9 cellular contexts compared by ENCODE assay signal in genomic region chr14:104827173-104828055, GRCh38. TPM values are rescaled to one million over a fixed set of nuclear protein-coding genes. Genes with fewer than 3 reads are reported as not detected.
A peak's percentile ranks its signal among the peaks of the same experiment; 100 is the strongest.
DNase-seq lines count a peak whose midpoint lies in the region; ATAC-seq, FAIRE-seq and TF ChIP-seq lines count a peak whose summit lies in the region.
"Had no signal": no experiment of that assay in that cellular context is flagged by ENCODE, and none has a peak within 500 bp of the region (broad histone marks: within the 10 kb centered on the region; RNA-seq: fewer than 3 reads in every experiment).

No MANE protein-coding gene starts in this region.

- H3K27me3 ChIP-seq in WERI-Rb-1 (ENCODE audit: insufficient read depth, low read depth, severe bottlenecking) (no peaks in the 10 kb centered on the region), colonic mucosa (no peaks in the 10 kb centered on the region), lower lobe of right lung (ENCODE audit: low read depth) (no peaks in the 10 kb centered on the region)

- H3K4me3 Mint-ChIP-seq in stimulated activated memory B cell treated with anti-CD40 and anti-IgM and Interleukin-4, amounts not matched to agents 10 μg/mL and 1 μg/mL and 100 μg/mL, for 72 hours: peak overlapping the region; percentile 77

- no peaks in the 10 kb centered on the region for H3K9me3 ChIP-seq in WERI-Rb-1 (ENCODE audit: severe bottlenecking)
- no peaks in the 10 kb centered on the region for H3K9me3 ChIP-seq in colonic mucosa
- H3K9me3 ChIP-seq in lower lobe of right lung: no peaks in the 10 kb centered on the region

- no peak overlapping the region for H3K27ac Mint-ChIP-seq in stimulated activated memory B cell treated with anti-CD40 and anti-IgM and Interleukin-4, amounts not matched to agents 10 μg/mL and 1 μg/mL and 100 μg/mL, for 72 hours

- peak overlapping the region; percentile 42 for H3K27ac ChIP-seq in WERI-Rb-1
- H3K27ac ChIP-seq in colonic mucosa: no peak overlapping the region
- no peak overlapping the region for H3K27ac ChIP-seq in lower lobe of right lung
- H3K27ac ChIP-seq: epithelial cell of prostate had no signal

- intact Hi-C loops in colonic mucosa (cut with DNase I) (loop anchor here (2.0 kb wide), 1 partner anchor 59 kb away; no protein-coding TSS in a partner anchor), lower lobe of right lung (cut with DNase I) (no loop called here)

- H3K9ac ChIP-seq in colonic mucosa (ENCODE audit: low read depth in 2 of 2, low read length in 2 of 2): peak overlapping the region; percentile 55 to 66

- peak overlapping the region; percentile 47 for H3K4me3 ChIP-seq in WERI-Rb-1 (ENCODE audit: low read depth, low read length)
- H3K4me3 ChIP-seq in colonic mucosa: peak overlapping the region; percentile 63
- peak overlapping the region; percentile 72 for H3K4me3 ChIP-seq in lower lobe of right lung

- TF ChIP-seq CTCF in GM12872 (IDR thresholded peaks at IDR 0.05; ENCODE audit: insufficient read depth, low read depth, low read length): peak; percentile 45; the same call in 1 of the 3 replicates
- TF ChIP-seq CTCF in WERI-Rb-1 (IDR thresholded peaks at IDR 0.05; ENCODE audit: low read depth, low read length): peak; percentile 76
- TF ChIP-seq CTCF in colonic mucosa (IDR thresholded peaks at IDR 0.05): peak; percentile 40
- peak; percentile 43 for TF ChIP-seq CTCF in lower lobe of right lung (IDR thresholded peaks at IDR 0.05)

- peaks cover 38% of the 10 kb centered on the region for H3K4me1 Mint-ChIP-seq in stimulated activated memory B cell treated with anti-CD40 and anti-IgM and Interleukin-4, amounts not matched to agents 10 μg/mL and 1 μg/mL and 100 μg/mL, for 72 hours

- peaks cover 9% of the 10 kb centered on the region for H3K9me3 Mint-ChIP-seq in stimulated activated memory B cell treated with anti-CD40 and anti-IgM and Interleukin-4, amounts not matched to agents 10 μg/mL and 1 μg/mL and 100 μg/mL, for 72 hours

- no peak for FAIRE-seq in RCC 7860 (lab: Jason Lieb, UNC)

- ATAC-seq in lower lobe of right lung: peak; percentile 72 to 75
- ATAC-seq in stimulated activated memory B cell treated with anti-CD40 and anti-IgM and Interleukin-4, amounts not matched to agents 10 μg/mL and 1 μg/mL and 100 μg/mL, for 72 hours: peak; percentile 72

- H3K36me3 ChIP-seq in WERI-Rb-1 (no peaks in the 10 kb centered on the region), colonic mucosa (no peaks in the 10 kb centered on the region), lower lobe of right lung (no peaks in the 10 kb centered on the region)

- H3K4me1 ChIP-seq in colonic mucosa: peaks cover 13% of the 10 kb centered on the region
- peaks cover 24% of the 10 kb centered on the region for H3K4me1 ChIP-seq in lower lobe of right lung

- H3K36me3 Mint-ChIP-seq in stimulated activated memory B cell treated with anti-CD40 and anti-IgM and Interleukin-4, amounts not matched to agents 10 μg/mL and 1 μg/mL and 100 μg/mL, for 72 hours: peaks cover 8% of the 10 kb centered on the region

- DNase-seq in NCI-H146 (lab: John Stamatoyannopoulos, UW): peak; percentile 77
- DNase-seq in WERI-Rb-1: peak; percentile 93
- DNase-seq in colonic mucosa: peak; percentile 44
- peak; percentile 65 for DNase-seq in lower lobe of right lung
- DNase-seq in globus pallidus (ENCODE audit: low spot score): no peak
- DNase-seq in RCC 7860 (ENCODE audit: low spot score): no peak

- H3K27me3 Mint-ChIP-seq in stimulated activated memory B cell treated with anti-CD40 and anti-IgM and Interleukin-4, amounts not matched to agents 10 μg/mL and 1 μg/mL and 100 μg/mL, for 72 hours: peaks cover 30% of the 10 kb centered on the region

RNA-seq across cellular contexts. Expression of gene ZBTB42, which starts 26.5 kb away (rescaled TPM):
- total RNA-seq in colonic mucosa: 1 to 10 TPM; 6.6 to 7.0 TPM
- 13.1 TPM for total RNA-seq in lower lobe of right lung

RNA-seq across cellular contexts. Expression of gene AKT1, which starts 31.9 kb away (rescaled TPM):
- total RNA-seq in colonic mucosa (100 to 1,000 TPM; 117 to 181 TPM), lower lobe of right lung (154 TPM)

RNA-seq across cellular contexts. Expression of gene CEP170B, which starts 37.7 kb away (rescaled TPM):
- total RNA-seq in colonic mucosa (100 to 1,000 TPM in 1 of 2 donors, 10 to 100 TPM in 1; 57.2 to 110 TPM), lower lobe of right lung (24.7 TPM)

Comparison
In these comparisons a context has a peak if more than half of its experiments do, and no peak if none do; other contexts are left out.
1. DNase-seq: peak in NCI-H146 (single experiment), WERI-Rb-1 (single experiment), colonic mucosa (single experiment) and lower lobe of right lung (single experiment); none in globus pallidus (single experiment) and RCC 7860 (single experiment).
2. Peak in every context shown above with its lines, with median percentiles within 50 percentile points of each other: CTCF ChIP-seq and H3K4me3 ChIP-seq.